Comparison of ENCODE assay signal across 8 cellular contexts in genomic region chr4:41256131-41256739, GRCh38. TPM values are rescaled to one million over a fixed set of nuclear protein-coding genes. Genes with fewer than 3 reads are reported as not detected.
DNase-seq lines count a peak whose midpoint lies in the region; ATAC-seq, FAIRE-seq and TF ChIP-seq lines count a peak whose summit lies in the region.

No MANE protein-coding gene starts in this region.

- H3K9me3 ChIP-seq in HAP-1, result no peaks in the 10 kb centered on the region
- no peaks in the 10 kb centered on the region for H3K9me3 ChIP-seq in HepG2 (ENCODE audit: low read length)

- POLR2A ChIA-PET in AG04449 (lab: Yijun Ruan, JAX), result interaction anchor here (0.5 to 2.6 kb wide), 16 partner anchors 9 to 679 kb away, joined by 3 to 16 read pairs (median 5); partner anchors contain the start of gene TMEM33
- POLR2A ChIA-PET in HepG2 (lab: Yijun Ruan, JAX), result no interaction called here

- H3K4me3 ChIP-seq in AG04449 (ENCODE audit: low read depth, low read length) (peak overlapping the region; percentile 74), HAP-1 (peak overlapping the region; percentile 83), HepG2 (replicated peaks in 1 of 3; ENCODE audit: insufficient read depth in 1 of 3, low read depth in 2 of 3, low read length in 3 of 3) (no peak overlapping the region)

- H3K36me3 ChIP-seq in HAP-1 (replicated peaks), result peaks cover 33% of the 10 kb centered on the region
- no peaks in the 10 kb centered on the region for H3K36me3 ChIP-seq in HepG2 (replicated peaks in 1 of 2; ENCODE audit: control insufficient read depth in 1 of 2, insufficient read depth in 2 of 2, low read length in 2 of 2)

- no peak for TF ChIP-seq RAD21 in HepG2 (CRISPR knock-in tag; IDR thresholded peaks at IDR 0.05)

- in situ Hi-C loops in HAP-1 (cut with MboI; ENCODE audit: low sequenced_read_pairs), result no loop called here
- in situ Hi-C loops in HepG2 (cut with HindIII; ENCODE audit: extremely low pct_ligation_motif_present, low pct_unique_long_range_greater_than_20kb), result no loop called here

- H3K27me3 ChIP-seq in HAP-1 (ENCODE audit: low read depth), result no peaks in the 10 kb centered on the region
- H3K27me3 ChIP-seq in HepG2 (ENCODE audit: control insufficient read depth in 1 of 2, insufficient read depth in 2 of 2, low read length in 2 of 2), result peaks cover 5 to 47% of the 10 kb centered on the region in 2 experiments

- DNase-seq in AG04449 (ENCODE audit: low read depth, low spot score) (peak; percentile 14), HAP-1 (ENCODE audit: low spot score in 2 of 2) (no peak), HepG2 (ENCODE audit: low spot score) (no peak), GM10266 (ENCODE audit: extremely low spot score) (no peak), GOT3 (lab: John Stamatoyannopoulos, UW) (no peak)

- H3K4me1 ChIP-seq in HAP-1 (peaks cover 23% of the 10 kb centered on the region), HepG2 (ENCODE audit: insufficient read depth, low read length) (no peaks in the 10 kb centered on the region)

- CTCF ChIA-PET in AG04449 (lab: Yijun Ruan, JAX) (interaction anchor here (0.8 to 5.5 kb wide), 6 partner anchors 11 to 332 kb away, joined by 3 to 46 read pairs (median 4); no protein-coding TSS in a partner anchor), HepG2 (lab: Yijun Ruan, JAX; ENCODE audit: low intra/inter-chr PET ratio, low total read pairs) (no interaction called here)

- BruUV-seq in HepG2 (replicated peaks; lab: Mats Ljungman, UMichigan), result no TSS peak

- H3K79me2 ChIP-seq in HepG2 (ENCODE audit: insufficient read depth, low read length), result no peaks in the 10 kb centered on the region

- no peak for FAIRE-seq in HepG2 (lab: Jason Lieb, UNC)

- intact Hi-C loops in HepG2 (cut with micrococcal nuclease; ENCODE audit: unreplicated experiment), result no loop called here

- TF ChIP-seq EP300 in HepG2 (IDR thresholded peaks at IDR 0.05; ENCODE audit: low read depth in 2 of 2, low read length in 2 of 2) (no peak), HepG2 (CRISPR knock-in tag; IDR thresholded peaks at IDR 0.05; ENCODE audit: borderline replicate concordance) (no peak)

- no peak for TF ChIP-seq POLR2A in HepG2 (IDR thresholded peaks at IDR 0.05; ENCODE audit: insufficient read depth in 1 of 2, low read depth in 2 of 2, low read length in 2 of 2)

- H3K9ac ChIP-seq in HepG2 (ENCODE audit: insufficient read depth, low read depth, low read length), result no peak overlapping the region

- 44% methylated on average over 13 of the region's 13 CpGs for WGBS in HepG2 (ENCODE audit: low lambda C conversion rate)

- no peak overlapping the region for H2AFZ ChIP-seq in HepG2 (ENCODE audit: low read length)

- H3K27ac ChIP-seq in angular gyrus (ENCODE audit: low read depth, low read length) (peak overlapping the region; percentile 74), HepG2 (ENCODE audit: extremely low read length, insufficient read depth, low read length) (no peak overlapping the region)

- no peaks in the 10 kb centered on the region for H4K20me1 ChIP-seq in HepG2 (ENCODE audit: insufficient read depth, low read length)

- H3K4me2 ChIP-seq in HepG2 (ENCODE audit: low read depth, low read length), result 0 out of 2 replicates have a peak overlapping the region, but pooled peaks have one; percentile 62

- TF ChIP-seq CTCF in AG04449 (IDR thresholded peaks at IDR 0.05; ENCODE audit: insufficient read depth, low read length, missing control alignments) (no peak), HepG2 (CRISPR knock-in tag; IDR thresholded peaks at IDR 0.05) (no peak), GM10266 (IDR thresholded peaks at IDR 0.05; ENCODE audit: control insufficient read depth, insufficient read depth, low read depth, missing control alignments) (no peak)

- no peak for ATAC-seq in HepG2
- ATAC-seq in HG02852 (IDR thresholded peaks at IDR 0.05; ENCODE audit: unreplicated experiment), result no peak
- ATAC-seq in HG03175 (IDR thresholded peaks at IDR 0.05; ENCODE audit: unreplicated experiment), result no peak

TF ChIP-seq in HepG2, 621 proteins besides CTCF, POLR2A, EP300 and RAD21 (continues in another document):
- TF ChIP-seq, protein P1, sequence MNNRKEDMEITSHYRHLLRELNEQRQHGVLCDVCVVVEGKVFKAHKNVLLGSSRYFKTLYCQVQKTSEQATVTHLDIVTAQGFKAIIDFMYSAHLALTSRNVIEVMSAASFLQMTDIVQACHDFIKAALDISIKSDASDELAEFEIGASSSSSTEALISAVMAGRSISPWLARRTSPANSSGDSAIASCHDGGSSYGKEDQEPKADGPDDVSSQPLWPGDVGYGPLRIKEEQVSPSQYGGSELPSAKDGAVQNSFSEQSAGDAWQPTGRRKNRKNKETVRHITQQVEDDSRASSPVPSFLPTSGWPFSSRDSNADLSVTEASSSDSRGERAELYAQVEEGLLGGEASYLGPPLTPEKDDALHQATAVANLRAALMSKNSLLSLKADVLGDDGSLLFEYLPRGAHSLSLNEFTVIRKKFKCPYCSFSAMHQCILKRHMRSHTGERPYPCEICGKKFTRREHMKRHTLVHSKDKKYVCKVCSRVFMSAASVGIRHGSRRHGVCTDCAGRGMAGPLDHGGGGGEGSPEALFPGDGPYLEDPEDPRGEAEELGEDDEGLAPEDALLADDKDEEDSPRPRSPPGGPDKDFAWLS (CRISPR knock-in tag; IDR thresholded peaks at IDR 0.05; ENCODE audit: borderline replicate concordance), result no peak
- TF ChIP-seq, protein P2, sequence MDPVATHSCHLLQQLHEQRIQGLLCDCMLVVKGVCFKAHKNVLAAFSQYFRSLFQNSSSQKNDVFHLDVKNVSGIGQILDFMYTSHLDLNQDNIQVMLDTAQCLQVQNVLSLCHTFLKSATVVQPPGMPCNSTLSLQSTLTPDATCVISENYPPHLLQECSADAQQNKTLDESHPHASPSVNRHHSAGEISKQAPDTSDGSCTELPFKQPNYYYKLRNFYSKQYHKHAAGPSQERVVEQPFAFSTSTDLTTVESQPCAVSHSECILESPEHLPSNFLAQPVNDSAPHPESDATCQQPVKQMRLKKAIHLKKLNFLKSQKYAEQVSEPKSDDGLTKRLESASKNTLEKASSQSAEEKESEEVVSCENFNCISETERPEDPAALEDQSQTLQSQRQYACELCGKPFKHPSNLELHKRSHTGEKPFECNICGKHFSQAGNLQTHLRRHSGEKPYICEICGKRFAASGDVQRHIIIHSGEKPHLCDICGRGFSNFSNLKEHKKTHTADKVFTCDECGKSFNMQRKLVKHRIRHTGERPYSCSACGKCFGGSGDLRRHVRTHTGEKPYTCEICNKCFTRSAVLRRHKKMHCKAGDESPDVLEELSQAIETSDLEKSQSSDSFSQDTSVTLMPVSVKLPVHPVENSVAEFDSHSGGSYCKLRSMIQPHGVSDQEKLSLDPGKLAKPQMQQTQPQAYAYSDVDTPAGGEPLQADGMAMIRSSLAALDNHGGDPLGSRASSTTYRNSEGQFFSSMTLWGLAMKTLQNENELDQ (CRISPR knock-in tag; IDR thresholded peaks at IDR 0.05; ENCODE audit: borderline replicate concordance), result no peak
- TF ChIP-seq SKI (IDR thresholded peaks at IDR 0.05; ENCODE audit: partially characterized antibody), result no peak

RNA-seq across cellular contexts. Expression of gene UCHL1, which starts 0.5 kb away (rescaled TPM):
- not detected in 2 replicates for total RNA-seq in HepG2 (2016; rRNA removed; fragmentation: Illumina TruSeq; extraction: Trizol)
- not detected in 2 replicates for total RNA-seq in HepG2 (2016; cell fraction: cytosol; rRNA removed; fragmentation: Illumina TruSeq; extraction: Trizol; ENCODE audit: low read depth)
- total RNA-seq in HepG2 (2016; cell fraction: insoluble cytoplasmic fraction; rRNA removed; fragmentation: Illumina TruSeq; extraction: Trizol), result 0.13 TPM in 1 of 2 replicates, not detected in the other
- total RNA-seq in HepG2 (2016; cell fraction: membrane; rRNA removed; fragmentation: Illumina TruSeq; extraction: Trizol), result not detected in 2 replicates
- not detected in 2 replicates for total RNA-seq in HepG2 (2016; cell fraction: nucleus; rRNA removed; fragmentation: Illumina TruSeq; extraction: Trizol)
- polyA plus RNA-seq in HepG2 (2011; rRNA removed), result not detected in 2 replicates
- polyA plus RNA-seq in HepG2 (2011; cell fraction: cytosol; rRNA removed), result 0.08 and 0.13 TPM in 2 replicates
- polyA plus RNA-seq in HepG2 (2011; cell fraction: nucleus; rRNA removed), result 0.29 and 0.45 TPM in 2 replicates
- not detected in 2 replicates for polyA plus RNA-seq in HepG2 (2012)
- polyA plus RNA-seq in HepG2 (2016; cell fraction: cytosol; fragmentation: Illumina TruSeq; extraction: Trizol; ENCODE audit: low read depth), result not detected in 2 replicates
- polyA plus RNA-seq in HepG2 (2016; cell fraction: insoluble cytoplasmic fraction; fragmentation: Illumina TruSeq; extraction: Trizol; ENCODE audit: low read depth), result not detected in 2 replicates
- polyA plus RNA-seq in HepG2 (2016; cell fraction: membrane; fragmentation: Illumina TruSeq; extraction: Trizol; ENCODE audit: low read depth), result 0.21 TPM in 1 of 2 replicates, not detected in the other
- not detected in 2 replicates for polyA plus RNA-seq in HepG2 (2016; cell fraction: nucleus; fragmentation: Illumina TruSeq; extraction: Trizol; ENCODE audit: insufficient read depth, low read depth)
- not detected in 2 replicates for polyA minus RNA-seq in HepG2 (2011; rRNA and poly(A)+ RNA removed; ENCODE audit: low replicate concordance)
- not detected in 2 replicates for polyA minus RNA-seq in HepG2 (2011; cell fraction: cytosol; rRNA and poly(A)+ RNA removed)
- not detected in 2 replicates for polyA minus RNA-seq in HepG2 (2011; cell fraction: nucleus; rRNA and poly(A)+ RNA removed)

RNA-seq across cellular contexts. Expression of gene APBB2, which starts 41.9 kb away (rescaled TPM):
- total RNA-seq in HepG2 (2016; rRNA removed; fragmentation: Illumina TruSeq; extraction: Trizol), result 17.0 and 19.7 TPM in 2 replicates
- total RNA-seq in HepG2 (2016; cell fraction: cytosol; rRNA removed; fragmentation: Illumina TruSeq; extraction: Trizol; ENCODE audit: low read depth), result 14.9 and 15.5 TPM in 2 replicates
- 17.3 and 17.6 TPM in 2 replicates for total RNA-seq in HepG2 (2016; cell fraction: insoluble cytoplasmic fraction; rRNA removed; fragmentation: Illumina TruSeq; extraction: Trizol)
- 11.9 and 12.0 TPM in 2 replicates for total RNA-seq in HepG2 (2016; cell fraction: membrane; rRNA removed; fragmentation: Illumina TruSeq; extraction: Trizol)
- total RNA-seq in HepG2 (2016; cell fraction: nucleus; rRNA removed; fragmentation: Illumina TruSeq; extraction: Trizol), result 35.0 and 35.4 TPM in 2 replicates
- polyA plus RNA-seq in HepG2 (2011; rRNA removed), result 9.7 and 11.7 TPM in 2 replicates
- 10.4 and 11.7 TPM in 2 replicates for polyA plus RNA-seq in HepG2 (2011; cell fraction: cytosol; rRNA removed)
- 20.4 and 21.7 TPM in 2 replicates for polyA plus RNA-seq in HepG2 (2011; cell fraction: nucleus; rRNA removed)
- polyA plus RNA-seq in HepG2 (2012), result 8.9 and 9.8 TPM in 2 replicates
- 0.61 and 0.73 TPM in 2 replicates for polyA plus RNA-seq in HepG2 (2016; cell fraction: cytosol; fragmentation: Illumina TruSeq; extraction: Trizol; ENCODE audit: low read depth)
- 12.6 and 12.9 TPM in 2 replicates for polyA plus RNA-seq in HepG2 (2016; cell fraction: insoluble cytoplasmic fraction; fragmentation: Illumina TruSeq; extraction: Trizol; ENCODE audit: low read depth)
- polyA plus RNA-seq in HepG2 (2016; cell fraction: membrane; fragmentation: Illumina TruSeq; extraction: Trizol; ENCODE audit: low read depth), result 3.0 and 3.5 TPM in 2 replicates
- polyA plus RNA-seq in HepG2 (2016; cell fraction: nucleus; fragmentation: Illumina TruSeq; extraction: Trizol; ENCODE audit: insufficient read depth, low read depth), result 17.6 and 19.8 TPM in 2 replicates
- 15.2 and 41.3 TPM in 2 replicates for polyA minus RNA-seq in HepG2 (2011; rRNA and poly(A)+ RNA removed; ENCODE audit: low replicate concordance)
- 12.6 and 12.7 TPM in 2 replicates for polyA minus RNA-seq in HepG2 (2011; cell fraction: cytosol; rRNA and poly(A)+ RNA removed)
- polyA minus RNA-seq in HepG2 (2011; cell fraction: nucleus; rRNA and poly(A)+ RNA removed), result 42.4 and 49.7 TPM in 2 replicates

Comparison
In these comparisons a context has a peak if more than half of its experiments do, and no peak if none do; other contexts are left out.
1. H3K4me3 ChIP-seq: peak in AG04449 (single experiment) and HAP-1 (single experiment); none in HepG2 (0 of 3).